ENCODE assay signal across 7 cellular contexts in the genomic region with DNA sequence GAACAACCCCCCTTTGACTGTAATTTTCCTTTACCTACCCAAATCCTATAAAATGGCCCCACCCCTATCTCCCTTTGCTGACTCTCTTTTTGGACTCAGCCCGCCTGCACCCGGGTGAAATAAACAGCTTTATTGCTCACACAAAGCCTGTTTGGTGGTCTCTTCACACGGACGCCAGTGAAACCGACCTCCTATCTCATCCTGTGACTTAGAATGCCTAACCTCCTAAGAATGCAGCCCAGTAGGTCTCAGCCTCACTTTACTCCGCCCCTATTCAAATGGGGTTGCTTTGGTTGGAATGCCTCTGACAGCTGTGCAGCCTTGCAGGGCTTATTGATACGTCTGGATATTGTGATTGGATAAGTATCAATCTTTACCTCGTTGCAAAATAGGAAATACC.
A peak's percentile ranks its signal among the peaks of the same experiment; 100 is the strongest.
DNase-seq lines count a peak whose midpoint lies in the region; ATAC-seq and TF ChIP-seq lines count a peak whose summit lies in the region.
"Not testable (repeated sequence)": the region's sequence is repeated elsewhere in the genome, so short reads cannot be mapped to it uniquely, and the experiment has no call there.

No MANE protein-coding gene starts in this region.

- not testable (repeated sequence) for H3F3A ChIP-seq in neural progenitor cell (ENCODE audit: low read depth)

- peak overlapping the region; percentile 32 for H3K27ac ChIP-seq in hepatocyte
- H3K27ac ChIP-seq in neural progenitor cell: peak overlapping the region; percentile 47

- H3K4me1 ChIP-seq in ES-I3 (ENCODE audit: insufficient read depth, low read length) (peaks cover 34% of the 10 kb centered on the region), neural progenitor cell (peaks cover 12% of the 10 kb centered on the region)
- not testable (repeated sequence) for H3K4me1 ChIP-seq in hepatocyte (ENCODE audit: insufficient read depth)

- not testable (repeated sequence) for H3K27me3 Mint-ChIP-seq in WTC11 (ENCODE audit: low read depth); neural progenitor cell (ENCODE audit: insufficient read depth, low read depth)

- 0 out of 2 replicates have a peak overlapping the region, but pooled peaks have one; percentile 9 for H3K9ac ChIP-seq in ES-I3 (ENCODE audit: low read depth, low read length)
- not testable (repeated sequence) for H3K9ac ChIP-seq in neural progenitor cell

- not testable (repeated sequence) for H3K9me2 ChIP-seq in hepatocyte (replicated peaks; ENCODE audit: insufficient read depth)

- not testable (repeated sequence) for H3K4me2 ChIP-seq in hepatocyte
- H3K4me2 ChIP-seq in neural progenitor cell: peak overlapping the region; percentile 53

- ATAC-seq in WTC11: peak; percentile 98

- H3K27me3 ChIP-seq in hepatocyte, neural progenitor cell: not testable (repeated sequence)

- DNase-seq in LHCN-M2 (ENCODE audit: low read depth) (peak; percentile 47), WTC11 (ENCODE audit: low spot score) (peak; percentile 62), choroid plexus epithelial cell (ENCODE audit: low read depth) (peak; percentile 66), hepatocyte (ENCODE audit: low spot score) (peak; percentile 45), iris pigment epithelial cell (ENCODE audit: low read depth) (peak; percentile 16), neural progenitor cell (ENCODE audit: low spot score) (peak; percentile 88)

- H4K20me1 ChIP-seq in hepatocyte (ENCODE audit: insufficient read depth, poor library complexity, severe bottlenecking); neural progenitor cell (ENCODE audit: low read depth): not testable (repeated sequence)

- H3K36me3 ChIP-seq in ES-I3 (ENCODE audit: insufficient read depth, low read length); hepatocyte (replicated peaks; ENCODE audit: insufficient read depth, low read depth); neural progenitor cell: not testable (repeated sequence)

- H2AFZ ChIP-seq in hepatocyte; neural progenitor cell (replicated peaks): not testable (repeated sequence)

- not testable (repeated sequence) for H3K9me3 ChIP-seq in ES-I3 (ENCODE audit: control insufficient read depth, insufficient read depth, low read length); hepatocyte (ENCODE audit: low read depth); neural progenitor cell (ENCODE audit: low read depth)

- TF ChIP-seq CTCF in WTC11 (IDR thresholded peaks at IDR 0.05); choroid plexus epithelial cell (conservative IDR thresholded peaks at IDR 0.05; ENCODE audit: low read depth, low read length); hepatocyte (IDR thresholded peaks at IDR 0.05; ENCODE audit: poor library complexity); neural progenitor cell (IDR thresholded peaks at IDR 0.05): not testable (repeated sequence)

- not testable (repeated sequence) for H3K9me3 Mint-ChIP-seq in WTC11
- peaks cover 10% of the 10 kb centered on the region for H3K9me3 Mint-ChIP-seq in neural progenitor cell

- POLR2A ChIA-PET in WTC11 (lab: Charles Lee): not testable (repeated sequence)

- not testable (repeated sequence) for H3K36me3 Mint-ChIP-seq in WTC11, neural progenitor cell

- 9% methylated on average over 8 of the region's 8 CpGs for WGBS in hepatocyte (ENCODE audit: low lambda C conversion rate, missing lambda C conversion rate)

- CTCF ChIA-PET in WTC11 (lab: Charles Lee): not testable (repeated sequence)

- peak overlapping the region; percentile 63 for H3K4me3 Mint-ChIP-seq in WTC11
- H3K4me3 Mint-ChIP-seq in neural progenitor cell: peak overlapping the region; percentile 16

- not testable (repeated sequence) for H3K79me2 ChIP-seq in hepatocyte; neural progenitor cell (ENCODE audit: low read depth)

- H3K4me1 Mint-ChIP-seq in WTC11: peaks cover 30% of the 10 kb centered on the region
- not testable (repeated sequence) for H3K4me1 Mint-ChIP-seq in neural progenitor cell

- not testable (repeated sequence) for H3K4me3 ChIP-seq in choroid plexus epithelial cell (ENCODE audit: low read depth, low read length); hepatocyte; neural progenitor cell

- H3K27ac Mint-ChIP-seq in WTC11: not testable (repeated sequence)
- H3K27ac Mint-ChIP-seq in neural progenitor cell: peak overlapping the region; percentile 52

TF ChIP-seq in WTC11, 78 proteins besides CTCF, POLR2A, EP300 and RAD21:
- peak; percentile 50; the same call in 1 of the 2 replicates for TF ChIP-seq TEAD1 (CRISPR knock-in tag; IDR thresholded peaks at IDR 0.05)

Comparison
In these comparisons a context has a peak if more than half of its experiments do, and no peak if none do; other contexts are left out.
1. DNase-seq: peak in every context shown above with its lines; median percentile 88 in neural progenitor cell; 66 in choroid plexus epithelial cell; 62 in WTC11; 47 in LHCN-M2; 45 in hepatocyte; 16 in iris pigment epithelial cell.